8 cellular contexts compared by ENCODE assay signal in the genomic region with DNA sequence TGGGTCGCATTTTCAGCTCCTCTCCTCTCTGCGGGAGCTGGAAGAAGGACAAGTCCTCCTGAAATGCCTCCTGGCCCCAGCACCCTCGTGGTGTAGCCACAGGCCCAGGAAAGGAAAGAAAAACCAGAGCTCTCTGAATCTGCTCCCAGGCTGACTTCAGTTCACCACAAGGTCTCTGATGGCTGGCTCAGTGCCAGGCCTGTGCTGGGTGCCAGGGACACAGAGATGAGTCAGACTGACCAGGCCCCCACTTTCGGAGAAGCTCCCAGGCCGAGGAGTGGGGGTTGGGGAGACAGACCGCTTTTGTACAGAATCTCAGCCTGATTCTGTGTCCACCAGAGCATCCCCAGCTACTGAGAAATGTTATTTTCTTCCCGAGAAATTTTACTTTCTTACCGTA. TPM values are rescaled to one million over a fixed set of nuclear protein-coding genes. Genes with fewer than 3 reads are reported as not detected.
DNase-seq lines count a peak whose midpoint lies in the region; ATAC-seq and TF ChIP-seq lines count a peak whose summit lies in the region.

No MANE protein-coding gene starts in this region.

- no peaks in the 10 kb centered on the region for H3K79me2 ChIP-seq in HCT116 (ENCODE audit: insufficient read depth, low read length)

- in situ Hi-C loops in gastrocnemius medialis (cut with MboI; ENCODE audit: low sequenced_read_pairs in 4 of 4) = no loop called here

- no peak overlapping the region for H3K9ac ChIP-seq in HCT116 (ENCODE audit: low read length)

- peaks cover 16% of the 10 kb centered on the region for H3K4me1 Mint-ChIP-seq in nephron progenitor cell

- peak; percentile 32; the same call in 1 of the 2 replicates for ATAC-seq in HCT116
- peak; percentile 47 to 61 for ATAC-seq in activated naive CD4-positive, alpha-beta T cell treated with anti-CD3 and anti-CD28 coated beads, Interleukin-2, amount 50 U/mL, for 72 hours
- ATAC-seq in gastrocnemius medialis = peak; percentile 73 to 83
- ATAC-seq in GM21367 (IDR thresholded peaks at IDR 0.05; ENCODE audit: unreplicated experiment) = no peak

- RAD21 ChIA-PET in HCT116 (lab: Charles Lee; ENCODE audit: low non-redundant PET in 1 of 2, low total read pairs in 2 of 2, uncharacterized antibody in 2 of 2, unreplicated experiment in 2 of 2) = no interaction called here

- no peak for TF ChIP-seq POLR2A in HCT116 (IDR thresholded peaks at IDR 0.05; ENCODE audit: borderline replicate concordance, extremely low read depth, insufficient read depth, insufficient read length)
- TF ChIP-seq POLR2A in gastrocnemius medialis (IDR thresholded peaks at IDR 0.05) = no peak

- H3K4me1 ChIP-seq in BE2C (peaks cover 12% of the 10 kb centered on the region), HCT116 (ENCODE audit: control insufficient read depth in 1 of 2, insufficient read depth in 2 of 2, low read length in 2 of 2) (peaks cover 7 to 12% of the 10 kb centered on the region in 2 experiments), gastrocnemius medialis (peaks cover 3 to 7% of the 10 kb centered on the region in 2 donors)

- no peaks in the 10 kb centered on the region for H3K27me3 ChIP-seq in BE2C
- H3K27me3 ChIP-seq in HCT116 (ENCODE audit: insufficient read depth, low read length) = no peaks in the 10 kb centered on the region
- peaks cover 0 to 2% (median 0%) of the 10 kb centered on the region in 3 donors for H3K27me3 ChIP-seq in gastrocnemius medialis

- CTCF ChIA-PET in HCT116 (lab: Charles Lee) (interaction anchor here (0.6 to 0.9 kb wide), 2 partner anchors 18 to 103 kb away, joined by 3 read pairs; no protein-coding TSS in a partner anchor), RWPE1 (lab: Yijun Ruan, JAX) (interaction anchor here (1.0 kb wide), 1 partner anchor 17 kb away, joined by 3 read pairs; no protein-coding TSS in a partner anchor)

- H4K20me1 ChIP-seq in HCT116 (ENCODE audit: insufficient read depth) = no peaks in the 10 kb centered on the region

- no peak overlapping the region for H3K27ac Mint-ChIP-seq in activated naive CD4-positive, alpha-beta T cell treated with anti-CD3 and anti-CD28 coated beads, Interleukin-2, amount 50 U/mL, for 72 hours
- H3K27ac Mint-ChIP-seq in nephron progenitor cell = no peak overlapping the region

- H2AFZ ChIP-seq in HCT116 (ENCODE audit: low read depth, low read length, poor library complexity, severe bottlenecking) = no peak overlapping the region

- H3K27me3 Mint-ChIP-seq in nephron progenitor cell (ENCODE audit: low read depth, poor library complexity) = no peaks in the 10 kb centered on the region

- peaks cover 9 to 20% of the 10 kb centered on the region in 2 donors for H3K9me3 Mint-ChIP-seq in activated naive CD4-positive, alpha-beta T cell treated with anti-CD3 and anti-CD28 coated beads, Interleukin-2, amount 50 U/mL, for 72 hours
- peaks cover 14% of the 10 kb centered on the region for H3K9me3 Mint-ChIP-seq in nephron progenitor cell

- intact Hi-C loops in HCT116 (cut with micrococcal nuclease) = no loop called here
- intact Hi-C loops in cardiac septum (cut with DNase I) = no loop called here
- intact Hi-C loops in gastrocnemius medialis (cut with DNase I; ENCODE audit: low total_unique reads) = no loop called here

- no TSS peak for BruUV-seq in HCT116 (replicated peaks; lab: Mats Ljungman, UMichigan)

- TF ChIP-seq CTCF in BE2C (IDR thresholded peaks at IDR 0.05; ENCODE audit: low read depth, low read length) (peak; percentile 5; the same call in 1 of the 2 replicates), HCT116 (IDR thresholded peaks at IDR 0.05 in 2 of 3, conservative IDR thresholded peaks at IDR 0.05 in 1 of 3; ENCODE audit: borderline replicate concordance in 1 of 3, insufficient read depth in 1 of 3, low read depth in 2 of 3, low read length in 2 of 3) (no peak), RWPE1 (conservative IDR thresholded peaks at IDR 0.05; ENCODE audit: low read depth) (no peak), gastrocnemius medialis (IDR thresholded peaks at IDR 0.05 in 4 of 5, conservative IDR thresholded peaks at IDR 0.05 in 1 of 5) (no peak), nephron progenitor cell (IDR thresholded peaks at IDR 0.05) (no peak)

- no peaks in the 10 kb centered on the region for H3K36me3 ChIP-seq in BE2C
- H3K36me3 ChIP-seq in HCT116 (ENCODE audit: control insufficient read depth in 1 of 2, insufficient read depth in 2 of 2, low read length in 2 of 2) = no peaks in the 10 kb centered on the region
- no peaks in the 10 kb centered on the region for H3K36me3 ChIP-seq in gastrocnemius medialis

- H3K4me3 ChIP-seq in BE2C (ENCODE audit: low read depth, low read length) (no peak overlapping the region), HCT116 (replicated peaks in 1 of 2; ENCODE audit: low read depth in 1 of 2, low read length in 2 of 2) (no peak overlapping the region), gastrocnemius medialis (no peak overlapping the region)

- H3K4me3 Mint-ChIP-seq in nephron progenitor cell = no peak overlapping the region

- POLR2A ChIA-PET in HCT116 (lab: Charles Lee) (no interaction called here), RWPE1 (lab: Yijun Ruan, JAX; ENCODE audit: low non-redundant PET) (no interaction called here)

- H3K36me3 Mint-ChIP-seq in activated naive CD4-positive, alpha-beta T cell treated with anti-CD3 and anti-CD28 coated beads, Interleukin-2, amount 50 U/mL, for 72 hours = peaks cover 19 to 54% of the 10 kb centered on the region in 2 donors
- peaks cover 35% of the 10 kb centered on the region for H3K36me3 Mint-ChIP-seq in nephron progenitor cell (ENCODE audit: low read depth)

- no peaks in the 10 kb centered on the region for H3K9me2 ChIP-seq in HCT116 (ENCODE audit: insufficient read depth)

- DNase-seq in BE2C (peak; percentile 99), HCT116 (ENCODE audit: low read depth, low spot score) (no peak), RWPE1 (ENCODE audit: low spot score) (peak; percentile 97), cardiac septum (ENCODE audit: low spot score) (peak; percentile 96), gastrocnemius medialis (peak; percentile 78 to 88), nephron progenitor cell (no peak)
- DNase-seq in activated naive CD4-positive, alpha-beta T cell treated with anti-CD3 and anti-CD28 coated beads, Interleukin-2, amount 50 U/mL, for 72 hours (ENCODE audit: low spot score in 2 of 2) = peak; percentile 60 to 86

- no peak overlapping the region for H3K27ac ChIP-seq in HCT116 (ENCODE audit: low read depth, low read length)
- peak overlapping the region; percentile 68 for H3K27ac ChIP-seq in RWPE1
- H3K27ac ChIP-seq in gastrocnemius medialis = peak overlapping the region; percentile 27 to 58 (median 40)

- no peaks in the 10 kb centered on the region for H3K9me3 ChIP-seq in BE2C
- peaks cover 0 to 3% of the 10 kb centered on the region in 2 experiments; a peak in 1 of 4 replicates for H3K9me3 ChIP-seq in HCT116 (ENCODE audit: control insufficient read depth in 1 of 2, insufficient read depth in 1 of 2, low read depth in 1 of 2, low read length in 2 of 2)
- no peaks in the 10 kb centered on the region for H3K9me3 ChIP-seq in gastrocnemius medialis

- H3K4me2 ChIP-seq in HCT116 (ENCODE audit: low read length) = 0 out of 2 replicates have a peak overlapping the region, but pooled peaks have one; percentile 6

- TF ChIP-seq RAD21 in HCT116 (IDR thresholded peaks at IDR 0.05; ENCODE audit: low read depth) = no peak

TF ChIP-seq in HCT116, 20 proteins besides CTCF, POLR2A, EP300 and RAD21 (continues in another document):
- no peak for TF ChIP-seq ZNF274 (IDR thresholded peaks at IDR 0.05; ENCODE audit: low read depth, low read length)
- no peak for TF ChIP-seq EGR1 (IDR thresholded peaks at IDR 0.05; ENCODE audit: low read depth)
- TF ChIP-seq YY1 (IDR thresholded peaks at IDR 0.05; ENCODE audit: extremely low read depth, insufficient replicate concordance, low read depth, low read length) = no peak
- no peak for TF ChIP-seq ELF1 (IDR thresholded peaks at IDR 0.05; ENCODE audit: borderline replicate concordance, low read depth)
- no peak for TF ChIP-seq FOSL1 (IDR thresholded peaks at IDR 0.05; ENCODE audit: low read depth)
- no peak for TF ChIP-seq POLR2AphosphoS5 (IDR thresholded peaks at IDR 0.05; ENCODE audit: low read depth, low read length)
- no peak for TF ChIP-seq SP1 (IDR thresholded peaks at IDR 0.05; ENCODE audit: low read depth)
- TF ChIP-seq CBX3 (IDR thresholded peaks at IDR 0.05; ENCODE audit: low read depth) = no peak
- TF ChIP-seq, protein P1, sequence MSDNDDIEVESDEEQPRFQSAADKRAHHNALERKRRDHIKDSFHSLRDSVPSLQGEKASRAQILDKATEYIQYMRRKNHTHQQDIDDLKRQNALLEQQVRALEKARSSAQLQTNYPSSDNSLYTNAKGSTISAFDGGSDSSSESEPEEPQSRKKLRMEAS (IDR thresholded peaks at IDR 0.05) = no peak
- no peak for TF ChIP-seq SIN3A (IDR thresholded peaks at IDR 0.05; ENCODE audit: low read depth)
- TF ChIP-seq EZH2phosphoT487 (IDR thresholded peaks at IDR 0.05; ENCODE audit: borderline replicate concordance) = no peak
- TF ChIP-seq EZH2 (IDR thresholded peaks at IDR 0.05) = no peak
- no peak for TF ChIP-seq ZFX (IDR thresholded peaks at IDR 0.05)
- no peak for TF ChIP-seq CEBPB (IDR thresholded peaks at IDR 0.05; ENCODE audit: low read depth)
- no peak for TF ChIP-seq SRF (IDR thresholded peaks at IDR 0.05; ENCODE audit: low read depth)

RNA-seq across cellular contexts. Expression of a gene that starts 12.1 kb away (rescaled TPM):
- polyA plus RNA-seq in BE2C (2012; ENCODE audit: insufficient read depth, insufficient read length, low read depth) = 15.8 TPM
- total RNA-seq in HCT116 (2021; ENCODE audit: unreplicated experiment) (14.5 TPM), cardiac septum (6.6 TPM), gastrocnemius medialis (1 to 10 TPM; 3.3 to 5.3 (median 3.9) TPM)
- 8.2 and 11.6 TPM in 2 replicates for polyA plus RNA-seq in HCT116 (2012)
- total RNA-seq in activated naive CD4-positive, alpha-beta T cell treated with anti-CD3 and anti-CD28 coated beads, Interleukin-2, amount 50 U/mL, for 72 hours = 10 to 100 TPM in 1 of 2 donors, 1 to 10 TPM in 1; 4.0 to 17.0 TPM

RNA-seq across cellular contexts. Expression of a gene that starts 20.5 kb away (rescaled TPM):
- polyA plus RNA-seq in BE2C (2012; ENCODE audit: insufficient read depth, insufficient read length, low read depth) = not detected
- total RNA-seq in HCT116 (2021; ENCODE audit: unreplicated experiment) (0.20 TPM), cardiac septum (0.16 TPM), gastrocnemius medialis (not detected)
- polyA plus RNA-seq in HCT116 (2012) = 0.05 and 0.12 TPM in 2 replicates
- total RNA-seq in activated naive CD4-positive, alpha-beta T cell treated with anti-CD3 and anti-CD28 coated beads, Interleukin-2, amount 50 U/mL, for 72 hours = not detected

RNA-seq across cellular contexts. Expression of a gene that starts 42.1 kb away (rescaled TPM):
- 209 TPM for polyA plus RNA-seq in BE2C (2012; ENCODE audit: insufficient read depth, insufficient read length, low read depth)
- 152 TPM for total RNA-seq in HCT116 (2021; ENCODE audit: unreplicated experiment)
- 139 and 184 TPM in 2 replicates for polyA plus RNA-seq in HCT116 (2012)
- 100 to 1,000 TPM in 1 of 2 donors, 10 to 100 TPM in 1; 77.0 to 127 TPM for total RNA-seq in activated naive CD4-positive, alpha-beta T cell treated with anti-CD3 and anti-CD28 coated beads, Interleukin-2, amount 50 U/mL, for 72 hours
- total RNA-seq in cardiac septum = 58.3 TPM
- 10 to 100 TPM; 48.4 to 86.7 (median 69.0) TPM for total RNA-seq in gastrocnemius medialis

Comparison
In these comparisons a context has a peak if more than half of its experiments do, and no peak if none do; other contexts are left out.
1. DNase-seq: peak in BE2C (single experiment), RWPE1 (single experiment), activated naive CD4-positive, alpha-beta T cell treated with anti-CD3 and anti-CD28 coated beads, Interleukin-2, amount 50 U/mL, for 72 hours (2 of 2), cardiac septum (single experiment) and gastrocnemius medialis (2 of 2); none in HCT116 (single experiment) and nephron progenitor cell (single experiment).